In genomic region chr5:132069994-132070393, GRCh38 we compare ENCODE assay signal across 26 cellular contexts. TPM values are rescaled to one million over a fixed set of nuclear protein-coding genes. Genes with fewer than 3 reads are reported as not detected.
DNase-seq lines count a peak whose midpoint lies in the region; ATAC-seq, FAIRE-seq and TF ChIP-seq lines count a peak whose summit lies in the region.
"Had no signal": no experiment of that assay in that cellular context is flagged by ENCODE, and none has a peak within 500 bp of the region (broad histone marks: within the 10 kb centered on the region; RNA-seq: fewer than 3 reads in every experiment).

No MANE protein-coding gene starts in this region.

- no peaks in the 10 kb centered on the region for H3K9me3 ChIP-seq in BLaER1
- H3K9me3 ChIP-seq in kidney (ENCODE audit: control insufficient read depth in 1 of 2, low read length in 2 of 2), result no peaks in the 10 kb centered on the region
- H3K9me3 ChIP-seq in aorta (ENCODE audit: control insufficient read depth, low read length), result no peaks in the 10 kb centered on the region
- H3K9me3 ChIP-seq: BE2C had no signal

- WGBS in aorta, 2 donors, result 96 to 97% methylated on average over 3 of the region's 3 CpGs

- no peaks in the 10 kb centered on the region for H3K9me3 Mint-ChIP-seq in activated CD4-positive, alpha-beta T cell treated with anti-CD3 and anti-CD28 coated beads, Interleukin-2, amount 10 ng/mL, durations not matched to agents 24 days and 14 days
- peaks cover 3% of the 10 kb centered on the region for H3K9me3 Mint-ChIP-seq in activated T-helper 1 cell treated with anti-CD3 and anti-CD28 coated beads, Interleukin-12 subunit alpha, Interleukin-12 subunit beta, Interleukin-2, Interleukin-4 antibody, amounts not matched to agents 30 ng/mL and 10 ng/mL and 1 ng/mL, durations not matched to agents 14 hours and 24 hours and 36 hours
- H3K9me3 Mint-ChIP-seq: CD4-positive, CD25-positive, alpha-beta regulatory T cell had no signal

- H3K27ac ChIP-seq in BLaER1 (no peak overlapping the region), kidney (ENCODE audit: low read depth in 2 of 2, low read length in 2 of 2) (no peak overlapping the region), aorta (ENCODE audit: low read depth in 1 of 2, low read length in 2 of 2) (no peak overlapping the region)

- H3K27ac Mint-ChIP-seq in activated CD4-positive, alpha-beta T cell treated with anti-CD3 and anti-CD28 coated beads, Interleukin-2, amount 10 ng/mL, durations not matched to agents 24 days and 14 days, result peak overlapping the region; percentile 92
- H3K27ac Mint-ChIP-seq in activated T-helper 1 cell treated with anti-CD3 and anti-CD28 coated beads, Interleukin-12 subunit alpha, Interleukin-12 subunit beta, Interleukin-2, Interleukin-4 antibody, amounts not matched to agents 30 ng/mL and 10 ng/mL and 1 ng/mL, durations not matched to agents 14 hours and 24 hours and 36 hours, result peak overlapping the region; percentile 97

- peaks cover 14% of the 10 kb centered on the region for H3K36me3 Mint-ChIP-seq in activated CD4-positive, alpha-beta T cell treated with anti-CD3 and anti-CD28 coated beads, Interleukin-2, amount 10 ng/mL, durations not matched to agents 24 days and 14 days (ENCODE audit: low read depth)
- H3K36me3 Mint-ChIP-seq in activated T-helper 1 cell treated with anti-CD3 and anti-CD28 coated beads, Interleukin-12 subunit alpha, Interleukin-12 subunit beta, Interleukin-2, Interleukin-4 antibody, amounts not matched to agents 30 ng/mL and 10 ng/mL and 1 ng/mL, durations not matched to agents 14 hours and 24 hours and 36 hours (ENCODE audit: low read depth), result peaks cover 18% of the 10 kb centered on the region
- H3K36me3 Mint-ChIP-seq: CD4-positive, CD25-positive, alpha-beta regulatory T cell had no signal

- H3K36me3 ChIP-seq in BLaER1 (no peaks in the 10 kb centered on the region), kidney (ENCODE audit: control insufficient read depth in 1 of 2, insufficient read depth in 2 of 2, low read length in 2 of 2) (no peaks in the 10 kb centered on the region), aorta (ENCODE audit: control insufficient read depth in 1 of 2, insufficient read depth in 2 of 2, low read length in 1 of 2) (no peaks in the 10 kb centered on the region)
- H3K36me3 ChIP-seq: BE2C had no signal

- no peak for DNase-seq in activated CD4-positive, alpha-beta T cell treated with anti-CD3 and anti-CD28 coated beads, Interleukin-2, amount 10 ng/mL, durations not matched to agents 24 days and 14 days
- no peak for DNase-seq in activated CD4-positive, alpha-beta T cell treated with anti-CD3 and anti-CD28 coated beads, Interleukin-2, amount 50 U/mL, for 4 hours
- DNase-seq in activated T-helper 1 cell treated with anti-CD3 and anti-CD28 coated beads, Interleukin-12 subunit alpha, Interleukin-12 subunit beta, Interleukin-2, Interleukin-4 antibody, amounts not matched to agents 30 ng/mL and 10 ng/mL and 1 ng/mL, durations not matched to agents 14 hours and 24 hours and 36 hours (ENCODE audit: low spot score), result no peak
- DNase-seq in kidney (peak; percentile 29), aorta (no peak), medulla oblongata (ENCODE audit: extremely low spot score) (no peak), HPDE6-E6E7 (ENCODE audit: extremely low spot score) (no peak)
- DNase-seq: 8988T; ACHN; BE2C; CD4-positive, CD25-positive, alpha-beta regulatory T cell; DMS153; DND-41; Karpas-422; NCI-H1105; NCI-H1436 treated with DMSO at 0.1 percent for 48 hours; NCI-H1930; NCI-H2107; NCI-H524; NCI-H774; SIG-M5 had no signal

- H3K4me3 Mint-ChIP-seq in activated CD4-positive, alpha-beta T cell treated with anti-CD3 and anti-CD28 coated beads, Interleukin-2, amount 10 ng/mL, durations not matched to agents 24 days and 14 days, result no peak overlapping the region
- H3K4me3 Mint-ChIP-seq in activated T-helper 1 cell treated with anti-CD3 and anti-CD28 coated beads, Interleukin-12 subunit alpha, Interleukin-12 subunit beta, Interleukin-2, Interleukin-4 antibody, amounts not matched to agents 30 ng/mL and 10 ng/mL and 1 ng/mL, durations not matched to agents 14 hours and 24 hours and 36 hours, result no peak overlapping the region
- H3K4me3 Mint-ChIP-seq: CD4-positive, CD25-positive, alpha-beta regulatory T cell had no signal

- FAIRE-seq in kidney (lab: Jason Lieb, UNC), result no peak
- FAIRE-seq: GM12892, RCC 7860 had no signal

- H3K4me3 ChIP-seq in BLaER1, result no peak overlapping the region
- no peak overlapping the region for H3K4me3 ChIP-seq in kidney (ENCODE audit: low read length in 2 of 2)
- H3K4me3 ChIP-seq in aorta (ENCODE audit: low read length in 2 of 2), result no peak overlapping the region

- H3K9ac ChIP-seq in BLaER1, result no peak overlapping the region
- no peak overlapping the region for H3K9ac ChIP-seq in kidney (ENCODE audit: low read length in 2 of 2)

- H3K27me3 ChIP-seq in BLaER1 (no peaks in the 10 kb centered on the region; the same call in 1 of the 2 replicates), aorta (ENCODE audit: control insufficient read depth in 1 of 2, insufficient read depth in 2 of 2, low read length in 1 of 2) (no peaks in the 10 kb centered on the region)
- H3K27me3 ChIP-seq: BE2C had no signal

- no peak for TF ChIP-seq CTCF in kidney (IDR thresholded peaks at IDR 0.05; ENCODE audit: borderline replicate concordance, extremely low read depth, insufficient read depth)

- H4K20me1 ChIP-seq in BLaER1, result no peaks in the 10 kb centered on the region

- no peak for ATAC-seq in aorta (ENCODE audit: low FRiP score)
- ATAC-seq: HCT116 had no signal

- H3K4me1 Mint-ChIP-seq in activated CD4-positive, alpha-beta T cell treated with anti-CD3 and anti-CD28 coated beads, Interleukin-2, amount 10 ng/mL, durations not matched to agents 24 days and 14 days, result peaks cover 78% of the 10 kb centered on the region
- peaks cover 93% of the 10 kb centered on the region for H3K4me1 Mint-ChIP-seq in activated T-helper 1 cell treated with anti-CD3 and anti-CD28 coated beads, Interleukin-12 subunit alpha, Interleukin-12 subunit beta, Interleukin-2, Interleukin-4 antibody, amounts not matched to agents 30 ng/mL and 10 ng/mL and 1 ng/mL, durations not matched to agents 14 hours and 24 hours and 36 hours (ENCODE audit: low read depth)

- intact Hi-C loops in activated CD4-positive, alpha-beta T cell treated with anti-CD3 and anti-CD28 coated beads, Interleukin-2, amount 10 ng/mL, durations not matched to agents 24 days and 14 days (cut with micrococcal nuclease), result loop anchor here (1.0 to 5.0 kb wide), 4 partner anchors 29 to 317 kb away; partner anchors contain the start of gene SLC22A4
- intact Hi-C loops in activated T-helper 1 cell treated with anti-CD3 and anti-CD28 coated beads, Interleukin-12 subunit alpha, Interleukin-12 subunit beta, Interleukin-2, Interleukin-4 antibody, amounts not matched to agents 30 ng/mL and 10 ng/mL and 1 ng/mL, durations not matched to agents 14 hours and 24 hours and 36 hours (cut with micrococcal nuclease), result loop anchor here (1.0 to 10.0 kb wide), 2 partner anchors 29 to 675 kb away; partner anchors contain the start of gene CCNI2
- intact Hi-C loops in kidney (cut with DNase I) (no loop called here), aorta (cut with DNase I) (loop anchor here (5.0 to 10.0 kb wide), 3 partner anchors 65 to 117 kb away; no protein-coding TSS in a partner anchor)

- no peaks in the 10 kb centered on the region for H3K27me3 Mint-ChIP-seq in activated CD4-positive, alpha-beta T cell treated with anti-CD3 and anti-CD28 coated beads, Interleukin-2, amount 10 ng/mL, durations not matched to agents 24 days and 14 days
- H3K27me3 Mint-ChIP-seq in activated T-helper 1 cell treated with anti-CD3 and anti-CD28 coated beads, Interleukin-12 subunit alpha, Interleukin-12 subunit beta, Interleukin-2, Interleukin-4 antibody, amounts not matched to agents 30 ng/mL and 10 ng/mL and 1 ng/mL, durations not matched to agents 14 hours and 24 hours and 36 hours (ENCODE audit: insufficient read depth), result no peaks in the 10 kb centered on the region
- H3K27me3 Mint-ChIP-seq: CD4-positive, CD25-positive, alpha-beta regulatory T cell had no signal

- H3K4me1 ChIP-seq in BLaER1, result peaks cover 64% of the 10 kb centered on the region
- H3K4me1 ChIP-seq in kidney (ENCODE audit: control insufficient read depth in 1 of 2, insufficient read depth in 1 of 2, low read depth in 1 of 2, low read length in 2 of 2), result no peaks in the 10 kb centered on the region
- no peaks in the 10 kb centered on the region for H3K4me1 ChIP-seq in aorta (ENCODE audit: control insufficient read depth in 1 of 2, insufficient read depth in 2 of 2, low read length in 2 of 2)

- H3K4me2 ChIP-seq in BLaER1, result peak overlapping the region; percentile 82

RNA-seq across cellular contexts. Expression of gene CSF2, which starts 3.6 kb away (rescaled TPM):
- 1,084 and 1,122 TPM in 2 replicates for total RNA-seq in activated CD4-positive, alpha-beta T cell treated with anti-CD3 and anti-CD28 coated beads, Interleukin-2, amount 10 ng/mL, durations not matched to agents 24 days and 14 days
- 1,648 and 1,678 TPM in 2 replicates for total RNA-seq in activated T-helper 1 cell treated with anti-CD3 and anti-CD28 coated beads, Interleukin-12 subunit alpha, Interleukin-12 subunit beta, Interleukin-2, Interleukin-4 antibody, amounts not matched to agents 30 ng/mL and 10 ng/mL and 1 ng/mL, durations not matched to agents 14 hours and 24 hours and 36 hours
- total RNA-seq in kidney, result not detected
- polyA plus RNA-seq in kidney (ENCODE audit: insufficient read depth, low read depth, low replicate concordance), result not detected
- under 1 TPM in 1 of 2 donors, not detected in 1; 0.51 TPM for total RNA-seq in aorta
- not detected for polyA plus RNA-seq in aorta
- total RNA-seq: CD4-positive, CD25-positive, alpha-beta regulatory T cell had no signal
- polyA plus RNA-seq: CD4-positive, CD25-positive, alpha-beta regulatory T cell had no signal

RNA-seq across cellular contexts. Expression of gene IL3, which starts 9.5 kb away (rescaled TPM):
- total RNA-seq in activated CD4-positive, alpha-beta T cell treated with anti-CD3 and anti-CD28 coated beads, Interleukin-2, amount 10 ng/mL, durations not matched to agents 24 days and 14 days, result 67.7 and 71.3 TPM in 2 replicates
- 94.6 and 98.5 TPM in 2 replicates for total RNA-seq in activated T-helper 1 cell treated with anti-CD3 and anti-CD28 coated beads, Interleukin-12 subunit alpha, Interleukin-12 subunit beta, Interleukin-2, Interleukin-4 antibody, amounts not matched to agents 30 ng/mL and 10 ng/mL and 1 ng/mL, durations not matched to agents 14 hours and 24 hours and 36 hours
- total RNA-seq in kidney, result not detected
- polyA plus RNA-seq in kidney (ENCODE audit: insufficient read depth, low read depth, low replicate concordance), result not detected
- total RNA-seq in aorta, result not detected
- polyA plus RNA-seq in aorta, result not detected
- total RNA-seq: CD4-positive, CD25-positive, alpha-beta regulatory T cell; H4 had no signal
- polyA plus RNA-seq: CD4-positive, CD25-positive, alpha-beta regulatory T cell had no signal

RNA-seq across cellular contexts. Expression of gene ACSL6, which starts 58.5 kb away (rescaled TPM):
- 36.9 and 39.6 TPM in 2 replicates for total RNA-seq in activated CD4-positive, alpha-beta T cell treated with anti-CD3 and anti-CD28 coated beads, Interleukin-2, amount 10 ng/mL, durations not matched to agents 24 days and 14 days
- 48.1 and 50.6 TPM in 2 replicates for total RNA-seq in activated T-helper 1 cell treated with anti-CD3 and anti-CD28 coated beads, Interleukin-12 subunit alpha, Interleukin-12 subunit beta, Interleukin-2, Interleukin-4 antibody, amounts not matched to agents 30 ng/mL and 10 ng/mL and 1 ng/mL, durations not matched to agents 14 hours and 24 hours and 36 hours
- 1.4 TPM for total RNA-seq in kidney
- polyA plus RNA-seq in kidney (ENCODE audit: insufficient read depth, low read depth, low replicate concordance), result 2.1 TPM
- 1 to 10 TPM in 1 of 2 donors, under 1 TPM in 1; 0.42 to 2.3 TPM for total RNA-seq in aorta
- polyA plus RNA-seq in aorta, result under 1 TPM; 0.03 to 0.13 TPM

Comparison
In these comparisons a context has a peak if more than half of its experiments do, and no peak if none do; other contexts are left out.
1. RNA of gene CSF2, which starts 3.6 kb away (total RNA-seq): 1,648 to 1,678 TPM in activated T-helper 1 cell treated with anti-CD3 and anti-CD28 coated beads, Interleukin-12 subunit alpha, Interleukin-12 subunit beta, Interleukin-2, Interleukin-4 antibody, amounts not matched to agents 30 ng/mL and 10 ng/mL and 1 ng/mL, durations not matched to agents 14 hours and 24 hours and 36 hours and 1,084 to 1,122 TPM in activated CD4-positive, alpha-beta T cell treated with anti-CD3 and anti-CD28 coated beads, Interleukin-2, amount 10 ng/mL, durations not matched to agents 24 days and 14 days; 0.51 TPM in aorta and not detected in kidney (single experiment); every median in the first group is over 100 times any median in the second.
2. RNA of gene IL3, which starts 9.5 kb away (total RNA-seq): 94.6 to 98.5 TPM in activated T-helper 1 cell treated with anti-CD3 and anti-CD28 coated beads, Interleukin-12 subunit alpha, Interleukin-12 subunit beta, Interleukin-2, Interleukin-4 antibody, amounts not matched to agents 30 ng/mL and 10 ng/mL and 1 ng/mL, durations not matched to agents 14 hours and 24 hours and 36 hours and 67.7 to 71.3 TPM in activated CD4-positive, alpha-beta T cell treated with anti-CD3 and anti-CD28 coated beads, Interleukin-2, amount 10 ng/mL, durations not matched to agents 24 days and 14 days; not detected in kidney (single experiment) and not detected in aorta; every median in the first group is over 10 times any median in the second.
3. RNA of gene ACSL6, which starts 58.5 kb away (total RNA-seq): 48.1 to 50.6 TPM in activated T-helper 1 cell treated with anti-CD3 and anti-CD28 coated beads, Interleukin-12 subunit alpha, Interleukin-12 subunit beta, Interleukin-2, Interleukin-4 antibody, amounts not matched to agents 30 ng/mL and 10 ng/mL and 1 ng/mL, durations not matched to agents 14 hours and 24 hours and 36 hours and 36.9 to 39.6 TPM in activated CD4-positive, alpha-beta T cell treated with anti-CD3 and anti-CD28 coated beads, Interleukin-2, amount 10 ng/mL, durations not matched to agents 24 days and 14 days; 0.42 to 2.3 TPM in aorta and 1.4 TPM in kidney (single experiment); every median in the first group is over 10 times any median in the second.